ENCODE assay signal across 8 cellular contexts in the genomic region with DNA sequence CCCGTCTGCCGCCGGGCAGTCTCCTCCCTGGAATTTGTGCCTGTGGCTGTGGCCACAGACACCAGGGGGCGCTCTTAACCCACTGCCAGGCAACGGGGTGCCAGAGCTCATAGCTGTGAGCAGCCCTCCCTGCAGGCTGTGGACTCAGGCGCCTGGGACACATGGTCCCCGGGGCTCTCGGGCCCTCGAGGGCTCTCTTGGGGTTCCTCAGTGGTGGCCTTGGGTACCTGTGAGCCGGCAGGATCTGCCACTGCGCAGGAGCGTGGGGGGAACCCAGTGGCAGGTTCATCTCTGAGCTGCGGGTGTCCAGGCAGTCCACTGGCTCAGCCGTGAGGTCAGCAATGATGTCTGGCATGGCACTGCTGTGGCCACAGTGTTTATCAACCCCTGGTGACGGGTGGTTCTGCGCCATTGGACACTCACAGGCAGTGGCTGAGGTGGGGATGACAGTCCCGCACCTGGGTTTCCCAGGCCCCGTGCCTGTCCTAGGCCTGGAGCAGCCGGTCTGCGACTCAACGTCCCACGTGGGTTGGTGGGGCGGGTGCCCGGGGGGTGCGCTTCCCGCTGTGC. TPM values are rescaled to one million over a fixed set of nuclear protein-coding genes. Genes with fewer than 3 reads are reported as not detected.
DNase-seq lines count a peak whose midpoint lies in the region; ATAC-seq and TF ChIP-seq lines count a peak whose summit lies in the region.

No MANE protein-coding gene starts in this region.

- ATAC-seq in left lung, result peak; percentile 95
- no peak for ATAC-seq in GM21825 (IDR thresholded peaks at IDR 0.05; ENCODE audit: unreplicated experiment)

- H3K4me3 ChIP-seq in LNCaP clone FGC (ENCODE audit: low read depth, low read length), result no peak overlapping the region
- H3K4me3 ChIP-seq in WI38 (ENCODE audit: low read depth, low read length), result no peak overlapping the region
- no peak overlapping the region for H3K4me3 ChIP-seq in left lung

- DNase-seq in SIG-M5 treated with dmso at 0.1 percent for 504 hours (lab: John Stamatoyannopoulos, UW; ENCODE audit: unreplicated experiment) (peak; percentile 45), SIG-M5 (lab: John Stamatoyannopoulos, UW) (no peak), LNCaP clone FGC (ENCODE audit: low read depth) (no peak), T47D (ENCODE audit: low read depth in 1 of 2, low spot score in 1 of 2) (peak; percentile 76 to 91), left lung (peak; percentile 59 to 91)
- DNase-seq in stimulated activated CD8-positive, alpha-beta memory T cell treated with anti-CD3 and anti-CD28 coated beads, Interleukin-12 subunit alpha, Interleukin-12 subunit beta, amount 100 ng/mL, for 1 hour (ENCODE audit: low read depth), result peak; percentile 62

- H3K27me3 ChIP-seq in left lung, result no peaks in the 10 kb centered on the region

- no peak overlapping the region for H3K27ac ChIP-seq in left lung

- no peaks in the 10 kb centered on the region for H3K4me1 ChIP-seq in left lung

- TF ChIP-seq CTCF in LNCaP clone FGC (IDR thresholded peaks at IDR 0.05; ENCODE audit: control insufficient read depth, extremely low read depth, insufficient read depth), result peak; percentile 85
- peak; percentile 96 for TF ChIP-seq CTCF in WI38 (IDR thresholded peaks at IDR 0.05; ENCODE audit: low read depth, low read length)
- TF ChIP-seq CTCF in left lung (IDR thresholded peaks at IDR 0.05), result peak; percentile 88 to 96

- in situ Hi-C loops in T47D (cut with HindIII; ENCODE audit: low pct_unique_long_range_greater_than_20kb, low sequenced_read_pairs), result no loop called here

- peaks cover 0 to 56% of the 10 kb centered on the region in 2 donors for H3K36me3 ChIP-seq in left lung

- intact Hi-C loops in left lung (cut with DNase I), result no loop called here

- no peaks in the 10 kb centered on the region for H3K9me3 ChIP-seq in left lung

RNA-seq across cellular contexts. Expression of a gene that starts 37.2 kb away (rescaled TPM):
- total RNA-seq in left lung, result 10 to 100 TPM; 43.7 to 49.2 TPM

RNA-seq across cellular contexts. Expression of a gene that starts 53.9 kb away (rescaled TPM):
- total RNA-seq in left lung, result 10 to 100 TPM; 23.2 to 27.5 TPM

Comparison
In these comparisons a context has a peak if more than half of its experiments do, and no peak if none do; other contexts are left out.
1. DNase-seq: peak in SIG-M5 treated with dmso at 0.1 percent for 504 hours (single experiment), T47D (2 of 2), left lung (2 of 2) and stimulated activated CD8-positive, alpha-beta memory T cell treated with anti-CD3 and anti-CD28 coated beads, Interleukin-12 subunit alpha, Interleukin-12 subunit beta, amount 100 ng/mL, for 1 hour (single experiment); none in SIG-M5 (single experiment) and LNCaP clone FGC (single experiment).
2. Peak in every context shown above with its lines, with median percentiles within 50 percentile points of each other: CTCF ChIP-seq.